In the genomic region with DNA sequence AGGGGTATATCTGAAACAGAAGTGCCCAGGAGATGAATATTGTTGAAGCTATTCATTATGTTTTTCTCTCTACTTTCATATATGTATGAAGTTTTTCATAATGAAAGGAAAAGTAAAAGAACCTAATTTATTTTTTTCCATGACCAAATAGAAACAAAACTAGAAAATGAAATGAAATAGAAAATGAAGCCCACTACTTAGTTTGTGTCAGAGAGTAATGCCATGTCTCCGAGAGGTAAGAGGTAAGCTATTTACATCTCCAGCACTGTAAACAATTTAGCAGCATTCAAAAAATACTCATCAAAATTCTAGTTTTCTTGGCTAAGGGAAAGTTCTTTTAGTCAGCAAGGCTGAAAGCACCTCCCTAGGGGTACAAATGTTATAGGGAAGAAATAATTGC, we compare ENCODE assay signal across 13 cellular contexts.
DNase-seq lines count a peak whose midpoint lies in the region; ATAC-seq and TF ChIP-seq lines count a peak whose summit lies in the region.
"Had no signal": no experiment of that assay in that cellular context is flagged by ENCODE, and none has a peak within 500 bp of the region (broad histone marks: within the 10 kb centered on the region; RNA-seq: fewer than 3 reads in every experiment).

No MANE protein-coding gene starts in this region.

- TF ChIP-seq CTCF in mucosa of descending colon (IDR thresholded peaks at IDR 0.05), result no peak

- H3K36me3 ChIP-seq in mucosa of descending colon (ENCODE audit: low read depth), result no peaks in the 10 kb centered on the region
- H3K36me3 ChIP-seq: BE2C had no signal

- intact Hi-C loops in mucosa of descending colon (cut with DNase I, micrococcal nuclease), result no loop called here

- DNase-seq in mucosa of gallbladder (ENCODE audit: low spot score) (no peak), hepatic stellate cell (ENCODE audit: low spot score) (no peak), mucosa of descending colon (no peak)
- DNase-seq: BE2C; CD4-positive, alpha-beta memory T cell; DMS79; HCEC 1CT; HFFc6 had no signal

- peak; percentile 25 for ATAC-seq in GM18909 (IDR thresholded peaks at IDR 0.05; ENCODE audit: poor library complexity, unreplicated experiment)
- peak; percentile 48 for ATAC-seq in GM21717 (IDR thresholded peaks at IDR 0.05; ENCODE audit: unreplicated experiment)
- peak; percentile 46 for ATAC-seq in HG02885 (IDR thresholded peaks at IDR 0.05; ENCODE audit: poor library complexity, unreplicated experiment)
- ATAC-seq in GM21360 (IDR thresholded peaks at IDR 0.05; ENCODE audit: unreplicated experiment), result no peak
- ATAC-seq in mucosa of descending colon, result no peak
- ATAC-seq: HepG2 had no signal

- H3K4me1 ChIP-seq in mucosa of descending colon (ENCODE audit: low read depth), result no peaks in the 10 kb centered on the region
- H3K4me1 ChIP-seq: BE2C had no signal

- no peaks in the 10 kb centered on the region for H3K9me3 ChIP-seq in mucosa of descending colon
- H3K9me3 ChIP-seq: BE2C had no signal

- no peak overlapping the region for H3K4me3 ChIP-seq in mucosa of descending colon

Comparison
In these comparisons a context has a peak if more than half of its experiments do, and no peak if none do; other contexts are left out.
1. ATAC-seq: peak in GM18909 (single experiment), GM21717 (single experiment) and HG02885 (single experiment); none in GM21360 (single experiment) and mucosa of descending colon (single experiment).